Comparison of ENCODE assay signal across 15 cellular contexts in the genomic region with DNA sequence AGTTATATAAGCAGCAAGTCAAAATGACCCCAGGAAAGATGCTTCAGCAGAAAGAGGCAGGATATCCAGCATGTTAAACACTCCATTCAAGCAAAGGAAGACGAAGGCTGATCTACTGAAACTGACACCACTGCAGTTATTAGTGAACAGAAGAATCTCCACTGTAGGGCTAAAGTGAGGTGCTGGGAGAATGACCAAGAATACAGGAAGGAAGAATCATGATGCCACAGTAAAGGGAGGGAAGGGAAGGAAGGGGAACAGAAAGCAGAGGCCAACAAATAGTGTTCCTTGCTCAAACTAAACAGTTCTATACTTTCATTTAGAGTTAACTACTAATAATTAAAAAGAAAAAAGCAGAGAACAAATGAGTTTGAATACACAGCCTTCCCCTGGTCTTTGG.
DNase-seq lines count a peak whose midpoint lies in the region; ATAC-seq and TF ChIP-seq lines count a peak whose summit lies in the region.
"Had no signal": no experiment of that assay in that cellular context is flagged by ENCODE, and none has a peak within 500 bp of the region (broad histone marks: within the 10 kb centered on the region; RNA-seq: fewer than 3 reads in every experiment).

No MANE protein-coding gene starts in this region.

- H3K27ac ChIP-seq in CD4-positive, alpha-beta memory T cell (ENCODE audit: low read depth, low read length): no peak overlapping the region
- H3K27ac ChIP-seq in foreskin keratinocyte (no peak overlapping the region), mesendoderm (ENCODE audit: low read depth, low read length) (no peak overlapping the region)
- H3K27ac ChIP-seq: brain microvascular endothelial cell, sigmoid colon had no signal

- H3K4me1 Mint-ChIP-seq in CD4-positive, alpha-beta memory T cell: peaks cover 49 to 81% (median 66%) of the 10 kb centered on the region in 4 donors
- H3K4me1 Mint-ChIP-seq in activated B cell treated with CpG ODN at 0.5 μM for 24 hours (peaks cover 68% of the 10 kb centered on the region), nephron progenitor cell (peaks cover 34% of the 10 kb centered on the region)

- H3K18ac ChIP-seq in mesendoderm (ENCODE audit: low read length): no peak overlapping the region

- CTCF ChIA-PET in CD4-positive, alpha-beta memory T cell (lab: Charles Lee; ENCODE audit: partially characterized antibody): no interaction called here
- CTCF ChIA-PET in activated B cell treated with CpG ODN at 0.5 μM for 24 hours (lab: Charles Lee): no interaction called here

- H3K79me1 ChIP-seq in mesendoderm (ENCODE audit: low read length): peaks cover 3% of the 10 kb centered on the region

- H3K9me3 ChIP-seq in CD4-positive, alpha-beta memory T cell (ENCODE audit: control insufficient read depth in 1 of 2, low read length in 2 of 2): no peaks in the 10 kb centered on the region
- H3K9me3 ChIP-seq in Loucy (ENCODE audit: insufficient read depth, low read depth, low read length): no peaks in the 10 kb centered on the region
- H3K9me3 ChIP-seq: sigmoid colon had no signal

- no peaks in the 10 kb centered on the region for H3K27me3 Mint-ChIP-seq in CD4-positive, alpha-beta memory T cell
- H3K27me3 Mint-ChIP-seq in activated B cell treated with CpG ODN at 0.5 μM for 24 hours (no peaks in the 10 kb centered on the region), nephron progenitor cell (ENCODE audit: low read depth, poor library complexity) (no peaks in the 10 kb centered on the region)
- H3K27me3 Mint-ChIP-seq: CD4-positive, CD25-positive, alpha-beta regulatory T cell had no signal

- no peak overlapping the region for H4K8ac ChIP-seq in mesendoderm (ENCODE audit: low read depth, low read length)

- TF ChIP-seq CTCF in Loucy (conservative IDR thresholded peaks at IDR 0.05; ENCODE audit: low read length) (no peak), activated B cell treated with CpG ODN at 0.5 μM for 24 hours (IDR thresholded peaks at IDR 0.05) (no peak), nephron progenitor cell (IDR thresholded peaks at IDR 0.05) (no peak), foreskin keratinocyte (conservative IDR thresholded peaks at IDR 0.05) (no peak)

- H3K36me3 ChIP-seq in CD4-positive, alpha-beta memory T cell (ENCODE audit: insufficient read depth, low read length): no peaks in the 10 kb centered on the region
- H3K36me3 ChIP-seq in Loucy (ENCODE audit: insufficient read depth, low read length) (no peaks in the 10 kb centered on the region), mesendoderm (ENCODE audit: control insufficient read depth, insufficient read depth, low read length) (no peaks in the 10 kb centered on the region)
- H3K36me3 ChIP-seq: brain microvascular endothelial cell, sigmoid colon had no signal

- H3K9ac ChIP-seq in Loucy (ENCODE audit: low read depth, low read length, poor library complexity, severe bottlenecking) (no peak overlapping the region), mesendoderm (ENCODE audit: low read length) (no peak overlapping the region)

- peaks cover 0 to 3% (median 0%) of the 10 kb centered on the region in 8 donors for H3K9me3 Mint-ChIP-seq in CD4-positive, alpha-beta memory T cell
- no peaks in the 10 kb centered on the region for H3K9me3 Mint-ChIP-seq in activated B cell treated with CpG ODN at 0.5 μM for 24 hours
- H3K9me3 Mint-ChIP-seq in nephron progenitor cell: no peaks in the 10 kb centered on the region
- H3K9me3 Mint-ChIP-seq: activated naive CD4-positive, alpha-beta T cell treated with anti-CD3 and anti-CD28 coated beads for 36 hours; CD4-positive, CD25-positive, alpha-beta regulatory T cell; H9 had no signal

- H3K36me3 Mint-ChIP-seq in CD4-positive, alpha-beta memory T cell: peaks cover 2 to 4% of the 10 kb centered on the region in 2 donors
- H3K36me3 Mint-ChIP-seq in activated B cell treated with CpG ODN at 0.5 μM for 24 hours (ENCODE audit: low read depth) (peaks cover 14% of the 10 kb centered on the region), nephron progenitor cell (ENCODE audit: low read depth) (no peaks in the 10 kb centered on the region)

- H3K27ac Mint-ChIP-seq in CD4-positive, alpha-beta memory T cell: peak overlapping the region in 5 of 7 donors; percentile 15 to 79 (median 37)
- H3K27ac Mint-ChIP-seq in activated B cell treated with CpG ODN at 0.5 μM for 24 hours (peak overlapping the region; percentile 69), nephron progenitor cell (peak overlapping the region; percentile 7)
- H3K27ac Mint-ChIP-seq: activated naive CD4-positive, alpha-beta T cell treated with anti-CD3 and anti-CD28 coated beads for 36 hours had no signal

- no peak overlapping the region for H4K5ac ChIP-seq in mesendoderm (ENCODE audit: low read length)

- POLR2A ChIA-PET in CD4-positive, alpha-beta memory T cell (lab: Charles Lee; ENCODE audit: partially characterized antibody): no interaction called here
- POLR2A ChIA-PET in activated B cell treated with CpG ODN at 0.5 μM for 24 hours (lab: Charles Lee): no interaction called here

- H3K79me2 ChIP-seq in Loucy (ENCODE audit: insufficient read depth, low read length) (peaks cover 48% of the 10 kb centered on the region), mesendoderm (ENCODE audit: control insufficient read depth, insufficient read depth, low read length) (no peaks in the 10 kb centered on the region)

- H3K4me1 ChIP-seq in CD4-positive, alpha-beta memory T cell (ENCODE audit: insufficient read depth, low read length): peaks cover 64% of the 10 kb centered on the region
- peaks cover 24% of the 10 kb centered on the region for H3K4me1 ChIP-seq in Loucy (ENCODE audit: insufficient read depth, low read length, poor library complexity, severe bottlenecking)
- H3K4me1 ChIP-seq in foreskin keratinocyte: peaks cover 9% of the 10 kb centered on the region
- peaks cover 5% of the 10 kb centered on the region for H3K4me1 ChIP-seq in mesendoderm (ENCODE audit: control insufficient read depth, low read depth, low read length)

- H3K9me2 ChIP-seq in Loucy (replicated peaks; ENCODE audit: low read depth, low read length): no peaks in the 10 kb centered on the region

- no peak overlapping the region for H3K56ac ChIP-seq in mesendoderm (ENCODE audit: low read length)

- peak overlapping the region in 4 of 8 donors; percentile 9 to 46 (median 16) for H3K4me3 Mint-ChIP-seq in CD4-positive, alpha-beta memory T cell
- no peak overlapping the region for H3K4me3 Mint-ChIP-seq in activated B cell treated with CpG ODN at 0.5 μM for 24 hours
- H3K4me3 Mint-ChIP-seq in nephron progenitor cell: no peak overlapping the region
- H3K4me3 Mint-ChIP-seq: activated naive CD4-positive, alpha-beta T cell treated with anti-CD3 and anti-CD28 coated beads for 36 hours; CD4-positive, CD25-positive, alpha-beta regulatory T cell; H9 had no signal

- no CpG with 5 or more reads among the region's 1 CpG for WGBS in mesendoderm (ENCODE audit: extremely low coverage, insufficient coverage, low lambda C conversion rate)

- H3K4me2 ChIP-seq in Loucy (ENCODE audit: low read depth, low read length, poor library complexity, severe bottlenecking) (peak overlapping the region; percentile 17), mesendoderm (ENCODE audit: low read length) (no peak overlapping the region)

- no peak for DNase-seq in CD4-positive, alpha-beta memory T cell
- DNase-seq in activated B cell treated with CpG ODN at 0.5 μM for 24 hours (no peak), nephron progenitor cell (no peak), DMS153 treated with DMSO at 0.1 percent for 48 hours (lab: John Stamatoyannopoulos, UW; ENCODE audit: unreplicated experiment) (no peak), foreskin keratinocyte (no peak), mesendoderm (no peak)
- DNase-seq: activated naive CD4-positive, alpha-beta T cell treated with anti-CD3 and anti-CD28 coated beads for 36 hours; brain microvascular endothelial cell; CD4-positive, CD25-positive, alpha-beta regulatory T cell; effector memory CD4-positive, alpha-beta T cell; EL; H9; sigmoid colon; stimulated activated CD4-positive, alpha-beta T cell treated with anti-CD3 and anti-CD28 coated beads, Interleukin-4, amount 100 ng/mL, for 1 hour had no signal

- intact Hi-C loops in CD4-positive, alpha-beta memory T cell (cut with micrococcal nuclease): no loop called here
- intact Hi-C loops in activated B cell treated with CpG ODN at 0.5 μM for 24 hours (cut with micrococcal nuclease): loop anchor here (2.0 kb wide), 1 partner anchor 15 kb away; no protein-coding TSS in a partner anchor

- H2AK5ac ChIP-seq in mesendoderm (ENCODE audit: low read length): no peak overlapping the region

- no peak overlapping the region for H2AFZ ChIP-seq in Loucy (ENCODE audit: low read length)

- H3K27me3 ChIP-seq in CD4-positive, alpha-beta memory T cell (ENCODE audit: insufficient read depth, low read length): no peaks in the 10 kb centered on the region
- H3K27me3 ChIP-seq in Loucy (ENCODE audit: insufficient read depth, low read length, poor library complexity, severe bottlenecking) (no peaks in the 10 kb centered on the region), foreskin keratinocyte (no peaks in the 10 kb centered on the region), mesendoderm (ENCODE audit: insufficient read depth, low read length, poor library complexity) (no peaks in the 10 kb centered on the region)
- H3K27me3 ChIP-seq: brain microvascular endothelial cell, sigmoid colon had no signal

- no peak overlapping the region for H2BK15ac ChIP-seq in mesendoderm (replicated peaks; ENCODE audit: low read depth)

- H2BK120ac ChIP-seq in mesendoderm (ENCODE audit: low read depth, low read length): no peak overlapping the region

- H3K4me3 ChIP-seq in CD4-positive, alpha-beta memory T cell (ENCODE audit: low read length in 2 of 2): no peak overlapping the region
- no peak overlapping the region for H3K4me3 ChIP-seq in Loucy (ENCODE audit: low read length, poor library complexity, severe bottlenecking)
- no peak overlapping the region for H3K4me3 ChIP-seq in mesendoderm (ENCODE audit: low read length)
- H3K4me3 ChIP-seq: sigmoid colon had no signal

- no peaks in the 10 kb centered on the region for H4K20me1 ChIP-seq in Loucy (ENCODE audit: insufficient read depth, low read length, poor library complexity, severe bottlenecking)

- ATAC-seq in activated B cell treated with CpG ODN at 0.5 μM for 24 hours (ENCODE audit: low read depth) (peak; percentile 21), foreskin keratinocyte (no peak)

- H3K23ac ChIP-seq in mesendoderm (ENCODE audit: low read length): no peak overlapping the region

- no peaks in the 10 kb centered on the region for H3F3A ChIP-seq in Loucy (ENCODE audit: low read depth)

- H2BK5ac ChIP-seq in mesendoderm (ENCODE audit: low read length): no peak overlapping the region

- H3K4ac ChIP-seq in mesendoderm (ENCODE audit: low read depth, low read length): no peak overlapping the region

Comparison
In these comparisons a context has a peak if more than half of its experiments do, and no peak if none do; other contexts are left out.
1. H3K27ac Mint-ChIP-seq: peak in every context shown above with its lines; median percentile 69 in activated B cell treated with CpG ODN at 0.5 μM for 24 hours; 37 in CD4-positive, alpha-beta memory T cell; 7 in nephron progenitor cell.